8 cellular contexts compared by ENCODE assay signal in genomic region chr1:110606784-110607662, GRCh38. TPM values are rescaled to one million over a fixed set of nuclear protein-coding genes. Genes with fewer than 3 reads are reported as not detected.
DNase-seq lines count a peak whose midpoint lies in the region; ATAC-seq and TF ChIP-seq lines count a peak whose summit lies in the region.

No MANE protein-coding gene starts in this region.

- intact Hi-C loops in activated CD4-positive, alpha-beta T cell treated with anti-CD3 and anti-CD28 coated beads for 36 hours (cut with DNase I, micrococcal nuclease) = loop anchor here in 1 of 2 experiments (10.0 kb wide), 1 partner anchor 422 kb away; no protein-coding TSS in a partner anchor
- intact Hi-C loops in activated naive CD4-positive, alpha-beta T cell treated with anti-CD3 and anti-CD28 coated beads for 36 hours (cut with micrococcal nuclease) = no loop called here
- intact Hi-C loops in sigmoid colon (cut with DNase I) = loop anchor here (2.0 kb wide), 1 partner anchor 52 kb away; no protein-coding TSS in a partner anchor

- no peak for TF ChIP-seq EP300 in sigmoid colon (IDR thresholded peaks at IDR 0.05)

- no peak overlapping the region for H3K27ac Mint-ChIP-seq in activated CD4-positive, alpha-beta T cell treated with anti-CD3 and anti-CD28 coated beads for 36 hours
- no peak overlapping the region for H3K27ac Mint-ChIP-seq in activated naive CD4-positive, alpha-beta T cell treated with anti-CD3 and anti-CD28 coated beads for 36 hours

- H3K27me3 Mint-ChIP-seq in activated CD4-positive, alpha-beta T cell treated with anti-CD3 and anti-CD28 coated beads for 36 hours = peaks cover 48% of the 10 kb centered on the region
- peaks cover 51% of the 10 kb centered on the region for H3K27me3 Mint-ChIP-seq in activated naive CD4-positive, alpha-beta T cell treated with anti-CD3 and anti-CD28 coated beads for 36 hours (ENCODE audit: low read depth)

- TF ChIP-seq CTCF in sigmoid colon (IDR thresholded peaks at IDR 0.05) = no peak

- no peaks in the 10 kb centered on the region for H3K9me3 Mint-ChIP-seq in activated CD4-positive, alpha-beta T cell treated with anti-CD3 and anti-CD28 coated beads for 36 hours (ENCODE audit: low read depth)
- no peaks in the 10 kb centered on the region for H3K9me3 Mint-ChIP-seq in activated naive CD4-positive, alpha-beta T cell treated with anti-CD3 and anti-CD28 coated beads for 36 hours

- H3K27me3 ChIP-seq in iPS DF 6.9 (ENCODE audit: control insufficient read depth, insufficient read depth, low read length) = peaks cover 42% of the 10 kb centered on the region
- H3K27me3 ChIP-seq in sigmoid colon = peaks cover 21 to 59% (median 38%) of the 10 kb centered on the region in 3 donors

- H3K9me3 ChIP-seq in iPS DF 6.9 (ENCODE audit: control insufficient read depth, insufficient read depth, low read length) (no peaks in the 10 kb centered on the region), sigmoid colon (no peaks in the 10 kb centered on the region)

- CTCF ChIA-PET in activated CD4-positive, alpha-beta T cell treated with anti-CD3 and anti-CD28 coated beads for 36 hours (lab: Charles Lee) = interaction anchor here (0.6 to 4.9 kb wide), 15 partner anchors 9 to 222 kb away, joined by 3 to 27 read pairs (median 6); no protein-coding TSS in a partner anchor
- CTCF ChIA-PET in activated naive CD4-positive, alpha-beta T cell treated with anti-CD3 and anti-CD28 coated beads for 36 hours (lab: Charles Lee) = interaction anchor here (0.7 to 3.5 kb wide), 12 partner anchors 9 to 778 kb away, joined by 3 to 14 read pairs (median 3); no protein-coding TSS in a partner anchor

- H3K27ac ChIP-seq in iPS DF 6.9 (ENCODE audit: low read length) (no peak overlapping the region), sigmoid colon (peak overlapping the region; percentile 60 to 71 (median 70))

- no CpG with 5 or more reads among the region's 93 CpGs for WGBS in iPS DF 6.9 (ENCODE audit: insufficient coverage, insufficient read length)
- 1% methylated on average over 93 of the region's 93 CpGs for WGBS in sigmoid colon, 2 donors

- H3K4me1 Mint-ChIP-seq in activated CD4-positive, alpha-beta T cell treated with anti-CD3 and anti-CD28 coated beads for 36 hours = peaks cover 8% of the 10 kb centered on the region
- H3K4me1 Mint-ChIP-seq in activated naive CD4-positive, alpha-beta T cell treated with anti-CD3 and anti-CD28 coated beads for 36 hours (ENCODE audit: low read depth) = peaks cover 17% of the 10 kb centered on the region

- peak; percentile 45 for ATAC-seq in activated CD4-positive, alpha-beta T cell treated with anti-CD3 and anti-CD28 coated beads for 36 hours
- ATAC-seq in GM19035 (IDR thresholded peaks at IDR 0.05; ENCODE audit: unreplicated experiment) (no peak), HG03097 (IDR thresholded peaks at IDR 0.05; ENCODE audit: low FRiP score, unreplicated experiment) (no peak), HG02970 (IDR thresholded peaks at IDR 0.05; ENCODE audit: low FRiP score, unreplicated experiment) (no peak)

- no peaks in the 10 kb centered on the region for H3K36me3 Mint-ChIP-seq in activated CD4-positive, alpha-beta T cell treated with anti-CD3 and anti-CD28 coated beads for 36 hours (ENCODE audit: low read depth)
- no peaks in the 10 kb centered on the region for H3K36me3 Mint-ChIP-seq in activated naive CD4-positive, alpha-beta T cell treated with anti-CD3 and anti-CD28 coated beads for 36 hours (ENCODE audit: low read depth)

- POLR2A ChIA-PET in activated CD4-positive, alpha-beta T cell treated with anti-CD3 and anti-CD28 coated beads for 36 hours (lab: Charles Lee) = interaction anchor here (0.6 kb wide), 1 partner anchor 265 kb away, joined by 3 read pairs; no protein-coding TSS in a partner anchor

- peak overlapping the region; percentile 68 for H3K4me3 Mint-ChIP-seq in activated CD4-positive, alpha-beta T cell treated with anti-CD3 and anti-CD28 coated beads for 36 hours
- peak overlapping the region; percentile 75 for H3K4me3 Mint-ChIP-seq in activated naive CD4-positive, alpha-beta T cell treated with anti-CD3 and anti-CD28 coated beads for 36 hours

- H3K36me3 ChIP-seq in iPS DF 6.9 (ENCODE audit: control insufficient read depth, insufficient read depth, low read length) (no peaks in the 10 kb centered on the region), sigmoid colon (no peaks in the 10 kb centered on the region)

- TF ChIP-seq POLR2A in sigmoid colon (IDR thresholded peaks at IDR 0.05) = no peak

- H3K4me3 ChIP-seq in iPS DF 6.9 (ENCODE audit: low read length) (peak overlapping the region; percentile 49; the same call in 1 of the 2 replicates), sigmoid colon (peak overlapping the region; percentile 46 to 71 (median 56))

- peaks cover 5% of the 10 kb centered on the region for H3K4me1 ChIP-seq in iPS DF 6.9 (ENCODE audit: control insufficient read depth, insufficient read depth, low read length)
- H3K4me1 ChIP-seq in sigmoid colon = peaks cover 0 to 26% (median 25%) of the 10 kb centered on the region in 4 donors

- DNase-seq in activated CD4-positive, alpha-beta T cell treated with anti-CD3 and anti-CD28 coated beads for 36 hours = peak; percentile 39
- no peak for DNase-seq in activated CD4-positive, alpha-beta T cell treated with anti-CD3 and anti-CD28 coated beads, Interleukin-2, amount 50 U/mL, for 4 hours
- DNase-seq in activated naive CD4-positive, alpha-beta T cell treated with anti-CD3 and anti-CD28 coated beads for 36 hours = peak; percentile 17
- DNase-seq in iPS DF 6.9 (ENCODE audit: low read depth, low spot score) (no peak), sigmoid colon (no peak)

RNA-seq across cellular contexts. Expression of gene KCNA2, which starts 0.9 kb away (rescaled TPM):
- under 1 TPM; 0.25 to 0.37 TPM for total RNA-seq in activated CD4-positive, alpha-beta T cell treated with anti-CD3 and anti-CD28 coated beads for 36 hours
- under 1 TPM; 0.19 to 0.64 TPM for total RNA-seq in activated naive CD4-positive, alpha-beta T cell treated with anti-CD3 and anti-CD28 coated beads for 36 hours
- 1 to 10 TPM in 3 of 4 donors, under 1 TPM in 1; 0.82 to 5.8 (median 2.2) TPM for total RNA-seq in sigmoid colon
- polyA plus RNA-seq in sigmoid colon = under 1 TPM in 2 of 3 donors, not detected in 1; under 0.01 to 0.69 TPM

Comparison
In these comparisons a context has a peak if more than half of its experiments do, and no peak if none do; other contexts are left out.
1. DNase-seq: peak in activated CD4-positive, alpha-beta T cell treated with anti-CD3 and anti-CD28 coated beads for 36 hours (single experiment) and activated naive CD4-positive, alpha-beta T cell treated with anti-CD3 and anti-CD28 coated beads for 36 hours (single experiment); none in activated CD4-positive, alpha-beta T cell treated with anti-CD3 and anti-CD28 coated beads, Interleukin-2, amount 50 U/mL, for 4 hours (0 of 2), iPS DF 6.9 (single experiment) and sigmoid colon (single experiment).